8 cellular contexts compared by ENCODE assay signal in genomic region chr7:105652359-105652993, GRCh38.
DNase-seq lines count a peak whose midpoint lies in the region; ATAC-seq and TF ChIP-seq lines count a peak whose summit lies in the region.

No MANE protein-coding gene starts in this region.

- intact Hi-C loops in lower lobe of right lung (cut with DNase I): loop anchor here (5.0 kb wide), 1 partner anchor 390 kb away; no protein-coding TSS in a partner anchor

- H3K9me3 ChIP-seq in AG04450 (ENCODE audit: control insufficient read depth, insufficient read depth, low read length): no peaks in the 10 kb centered on the region
- no peaks in the 10 kb centered on the region for H3K9me3 ChIP-seq in lower lobe of right lung

- peaks cover 10% of the 10 kb centered on the region for H3K36me3 ChIP-seq in lower lobe of right lung

- CTCF ChIA-PET in AG04450 (lab: Charles Lee): interaction anchor here (0.5 to 3.0 kb wide), 18 partner anchors 9 to 501 kb away, joined by 3 to 19 read pairs (median 3); no protein-coding TSS in a partner anchor

- H3K27me3 ChIP-seq in AG04450 (ENCODE audit: control insufficient read depth, insufficient read depth, low read length) (no peaks in the 10 kb centered on the region), lower lobe of right lung (ENCODE audit: low read depth) (no peaks in the 10 kb centered on the region)

- POLR2A ChIA-PET in AG04450 (lab: Yijun Ruan, JAX): no interaction called here

- DNase-seq in AG04450 (ENCODE audit: low read depth, low spot score): peak; percentile 55
- peak; percentile 59 for DNase-seq in NCI-H345 treated with DMSO at 0.1 percent for 48 hours (lab: John Stamatoyannopoulos, UW; ENCODE audit: unreplicated experiment)
- peak; percentile 83 for DNase-seq in activated CD4-positive, alpha-beta T cell treated with anti-CD3 and anti-CD28 coated beads for 48 hours
- DNase-seq in coronary artery (ENCODE audit: low spot score): peak; percentile 81
- DNase-seq in lower lobe of right lung: peak; percentile 79
- DNase-seq in stimulated activated CD8-positive, alpha-beta memory T cell treated with anti-CD3 and anti-CD28 coated beads, Interleukin-12 subunit alpha, Interleukin-12 subunit beta, amount 100 ng/mL, for 4 hours (ENCODE audit: low read depth): peak; percentile 15

- H3K27ac ChIP-seq in AG04450 (ENCODE audit: low read depth, low read length) (no peak overlapping the region), coronary artery (no peak overlapping the region), lower lobe of right lung (no peak overlapping the region)

- peak; percentile 97 for TF ChIP-seq CTCF in AG04450 (IDR thresholded peaks at IDR 0.05; ENCODE audit: low read depth, low read length)
- TF ChIP-seq CTCF in coronary artery (IDR thresholded peaks at IDR 0.05): peak; percentile 83
- TF ChIP-seq CTCF in lower lobe of right lung (IDR thresholded peaks at IDR 0.05): peak; percentile 89

- peak; percentile 79 for ATAC-seq in GM18519 (IDR thresholded peaks at IDR 0.05; ENCODE audit: low FRiP score, unreplicated experiment)
- ATAC-seq in HG03196 (IDR thresholded peaks at IDR 0.05; ENCODE audit: unreplicated experiment): peak; percentile 57
- ATAC-seq in lower lobe of right lung: peak; percentile 89

- H3K4me3 ChIP-seq in AG04450 (ENCODE audit: low read depth, low read length): no peak overlapping the region
- H3K4me3 ChIP-seq in coronary artery: no peak overlapping the region
- no peak overlapping the region for H3K4me3 ChIP-seq in lower lobe of right lung

- H3K4me1 ChIP-seq in lower lobe of right lung: peaks cover 23% of the 10 kb centered on the region

Comparison
In these comparisons a context has a peak if more than half of its experiments do, and no peak if none do; other contexts are left out.
1. DNase-seq: peak in every context shown above with its lines; median percentile 83 in activated CD4-positive, alpha-beta T cell treated with anti-CD3 and anti-CD28 coated beads for 48 hours; 81 in coronary artery; 79 in lower lobe of right lung; 59 in NCI-H345 treated with DMSO at 0.1 percent for 48 hours; 55 in AG04450; 15 in stimulated activated CD8-positive, alpha-beta memory T cell treated with anti-CD3 and anti-CD28 coated beads, Interleukin-12 subunit alpha, Interleukin-12 subunit beta, amount 100 ng/mL, for 4 hours.